24 cellular contexts compared by ENCODE assay signal in the genomic region with DNA sequence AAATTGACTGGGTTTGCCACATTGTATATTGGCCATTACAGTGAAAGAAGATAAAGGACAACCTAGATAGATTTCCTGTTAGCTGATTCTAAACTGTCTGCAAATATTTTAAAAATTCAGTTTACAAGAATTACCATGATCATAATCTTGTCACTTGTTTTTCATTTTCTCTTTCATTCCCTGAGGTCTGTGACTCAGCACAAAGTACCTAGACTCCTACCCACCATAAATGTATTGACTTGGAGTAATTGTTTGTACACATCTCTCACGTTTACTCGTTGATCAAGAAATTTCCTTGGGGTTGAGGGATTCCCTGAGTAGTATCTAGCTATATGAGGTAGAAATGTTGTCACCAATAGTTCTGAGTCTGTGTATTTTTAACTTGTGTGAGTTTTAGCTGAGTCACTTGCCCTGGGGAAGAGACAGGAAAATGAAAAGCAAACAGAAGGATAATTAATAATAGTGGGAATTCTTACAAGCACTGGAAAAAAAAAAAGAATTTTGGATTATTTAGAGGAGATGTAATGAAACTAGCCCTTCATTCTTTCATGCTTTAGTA.
DNase-seq lines count a peak whose midpoint lies in the region; ATAC-seq, FAIRE-seq and TF ChIP-seq lines count a peak whose summit lies in the region.
"Had no signal": no experiment of that assay in that cellular context is flagged by ENCODE, and none has a peak within 500 bp of the region (broad histone marks: within the 10 kb centered on the region; RNA-seq: fewer than 3 reads in every experiment).

No MANE protein-coding gene starts in this region.

- 57% methylated on average over 2 of the region's 2 CpGs for WGBS in mesenchymal stem cell
- WGBS in small intestine, 3 donors, result 42 to 63% (median 45%) methylated on average over 2 of the region's 2 CpGs

- H2BK5ac ChIP-seq in mesenchymal stem cell (ENCODE audit: low read depth, low read length, poor library complexity, severe bottlenecking), result no peak overlapping the region

- H3K27ac ChIP-seq in mesenchymal stem cell (ENCODE audit: low read length, poor library complexity, severe bottlenecking), result no peak overlapping the region
- H3K27ac ChIP-seq in small intestine (ENCODE audit: low read depth in 1 of 2, low read length in 1 of 2), result no peak overlapping the region
- H3K27ac ChIP-seq: coronary artery, parathyroid adenoma had no signal

- H2BK15ac ChIP-seq in mesenchymal stem cell (ENCODE audit: low read depth, poor library complexity, severe bottlenecking), result no peak overlapping the region

- H3K4me3 ChIP-seq in astrocyte of the spinal cord (ENCODE audit: low read depth, low read length) (no peak overlapping the region), mesenchymal stem cell (ENCODE audit: insufficient read depth in 1 of 2, low read depth in 1 of 2, low read length in 2 of 2) (no peak overlapping the region), small intestine (ENCODE audit: low read depth in 1 of 2, low read length in 2 of 2) (no peak overlapping the region), BE2C (ENCODE audit: low read depth, low read length) (no peak overlapping the region)
- H3K4me3 ChIP-seq: coronary artery, HAP-1 had no signal

- TF ChIP-seq CTCF in astrocyte of the spinal cord (IDR thresholded peaks at IDR 0.05; ENCODE audit: low read depth, low read length) (no peak), BE2C (IDR thresholded peaks at IDR 0.05; ENCODE audit: low read depth, low read length) (no peak)

- H3K18ac ChIP-seq in mesenchymal stem cell (ENCODE audit: low read depth in 1 of 2, low read length in 2 of 2), result no peak overlapping the region

- no peak overlapping the region for H3K14ac ChIP-seq in mesenchymal stem cell (ENCODE audit: low read length in 2 of 2)

- H3K27me3 ChIP-seq in mesenchymal stem cell (ENCODE audit: control insufficient read depth in 1 of 2, insufficient read depth in 1 of 2, low read length in 2 of 2) (no peaks in the 10 kb centered on the region), small intestine (ENCODE audit: control insufficient read depth in 2 of 2, insufficient read depth in 2 of 2, low read length in 2 of 2) (no peaks in the 10 kb centered on the region), BE2C (no peaks in the 10 kb centered on the region)

- H4K8ac ChIP-seq in mesenchymal stem cell (ENCODE audit: low read length), result no peak overlapping the region

- FAIRE-seq in small intestine (lab: Jason Lieb, UNC), result no peak
- FAIRE-seq: D721Med had no signal

- H3K4me1 ChIP-seq in mesenchymal stem cell (ENCODE audit: control insufficient read depth, insufficient read depth, low read depth, low read length) (peaks cover 2% of the 10 kb centered on the region), small intestine (ENCODE audit: control insufficient read depth in 2 of 2, insufficient read depth in 1 of 2, low read depth in 1 of 2, low read length in 1 of 2) (no peaks in the 10 kb centered on the region), BE2C (no peaks in the 10 kb centered on the region)

- no peak overlapping the region for H2AFZ ChIP-seq in mesenchymal stem cell (ENCODE audit: low read depth, low read length)
- H2AFZ ChIP-seq: parathyroid adenoma had no signal

- H2BK120ac ChIP-seq in mesenchymal stem cell (ENCODE audit: low read depth, low read length), result no peak overlapping the region

- no peak overlapping the region for H2BK12ac ChIP-seq in mesenchymal stem cell (ENCODE audit: low read length in 2 of 2)

- no peak overlapping the region for H2AK5ac ChIP-seq in mesenchymal stem cell (ENCODE audit: low read length, severe bottlenecking)

- no peak overlapping the region for H3K4me2 ChIP-seq in mesenchymal stem cell (ENCODE audit: low read length, poor library complexity, severe bottlenecking)

- ATAC-seq in GM21576 (IDR thresholded peaks at IDR 0.05; ENCODE audit: unreplicated experiment), result no peak
- ATAC-seq: left lobe of liver, Panc1 had no signal

- DNase-seq in ELR (ENCODE audit: low read depth), result peak; percentile 44
- peak; percentile 31 for DNase-seq in NCI-H69 (lab: John Stamatoyannopoulos, UW)
- DNase-seq in astrocyte of the spinal cord (ENCODE audit: low read depth, low spot score), result peak; percentile 35
- peak; percentile 31 for DNase-seq in mesenchymal stem cell
- no peak for DNase-seq in small intestine
- DNase-seq in activated naive CD4-positive, alpha-beta T cell (lab: John Stamatoyannopoulos, UW), result no peak
- no peak for DNase-seq in BE2C
- DNase-seq: activated CD4-positive, alpha-beta T cell treated with anti-CD3 and anti-CD28 coated beads, Interleukin-2, amount 50 U/mL, for 1 hour; C1 segment of cervical spinal cord; endodermal cell; GDM1; KBM-7; midbrain; NCI-H1694 treated with DMSO at 0.1 percent for 48 hours; NCI-H226; nephron progenitor cell; substantia nigra had no signal

- H3K9me3 ChIP-seq in mesenchymal stem cell (ENCODE audit: control insufficient read depth, low read length) (no peaks in the 10 kb centered on the region), small intestine (ENCODE audit: control insufficient read depth, low read depth) (no peaks in the 10 kb centered on the region), BE2C (no peaks in the 10 kb centered on the region)
- H3K9me3 ChIP-seq: HAP-1 had no signal

- H3K79me1 ChIP-seq in mesenchymal stem cell (replicated peaks; ENCODE audit: low read length, poor library complexity, severe bottlenecking), result no peaks in the 10 kb centered on the region

- no peak overlapping the region for H3K9ac ChIP-seq in mesenchymal stem cell (ENCODE audit: low read length)
- H3K9ac ChIP-seq: parathyroid adenoma had no signal

- H3K4ac ChIP-seq in mesenchymal stem cell (ENCODE audit: low read depth in 1 of 2, low read length in 2 of 2), result no peak overlapping the region

- H3K36me3 ChIP-seq in mesenchymal stem cell (ENCODE audit: control insufficient read depth in 1 of 2, insufficient read depth in 2 of 2, low read depth in 1 of 2, low read length in 2 of 2) (no peaks in the 10 kb centered on the region), small intestine (ENCODE audit: control insufficient read depth in 2 of 2, insufficient read depth in 2 of 2, low read length in 2 of 2) (no peaks in the 10 kb centered on the region), BE2C (no peaks in the 10 kb centered on the region)
- H3K36me3 ChIP-seq: HAP-1 had no signal

- in situ Hi-C loops in astrocyte of the spinal cord (cut with HindIII; ENCODE audit: low sequenced_read_pairs), result no loop called here

- H3K23ac ChIP-seq in mesenchymal stem cell (ENCODE audit: low read length in 2 of 2), result no peak overlapping the region

- no peak overlapping the region for H4K91ac ChIP-seq in mesenchymal stem cell (ENCODE audit: low read length)

Comparison
In these comparisons a context has a peak if more than half of its experiments do, and no peak if none do; other contexts are left out.
1. DNase-seq: peak in ELR (single experiment), NCI-H69 (single experiment), astrocyte of the spinal cord (single experiment) and mesenchymal stem cell (single experiment); none in small intestine (single experiment), activated naive CD4-positive, alpha-beta T cell (0 of 4) and BE2C (single experiment).